ENCODE assay signal across 18 cellular contexts in the genomic region with DNA sequence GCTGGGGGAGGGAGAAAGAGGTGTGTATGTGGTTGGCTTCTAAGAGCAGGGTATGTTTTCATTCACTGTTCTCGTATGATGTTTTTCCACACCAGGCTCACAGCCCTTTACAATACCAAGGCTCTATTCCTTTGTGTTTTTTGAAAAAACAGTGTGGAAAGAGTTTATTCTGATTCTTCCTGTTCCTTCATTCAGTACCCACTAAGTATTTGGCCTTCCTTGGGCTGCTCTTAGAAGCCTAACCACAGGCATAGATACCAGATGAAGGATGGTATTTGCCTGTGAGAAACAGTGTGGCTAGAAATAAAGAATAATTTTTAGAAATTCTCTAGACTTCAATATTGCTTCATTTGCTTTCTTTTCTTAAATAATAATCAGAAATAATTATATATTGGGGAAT.
"Had no signal": no experiment of that assay in that cellular context is flagged by ENCODE, and none has a peak within 500 bp of the region (broad histone marks: within the 10 kb centered on the region; RNA-seq: fewer than 3 reads in every experiment).

No MANE protein-coding gene starts in this region.

- H3K9me3 ChIP-seq: colonic mucosa, right atrium auricular region, sigmoid colon, suprapubic skin, thyroid gland had no signal

- H3K4me3 Mint-ChIP-seq: endodermal cell; naive thymus-derived CD4-positive, alpha-beta T cell; nephron progenitor cell; stimulated activated naive B cell treated with anti-CD40 and anti-IgM and Interleukin-4, amounts not matched to agents 10 μg/mL and 1 μg/mL and 100 μg/mL, for 72 hours; type B pancreatic cell had no signal

- DNase-seq: colonic mucosa; effector CD4-positive, alpha-beta T cell; endodermal cell; foreskin melanocyte; islet precursor cell; mammary epithelial cell; naive thymus-derived CD4-positive, alpha-beta T cell; nephron progenitor cell; sigmoid colon; stimulated activated CD4-positive, alpha-beta T cell treated with anti-CD3 and anti-CD28 coated beads, Interleukin-2, amount 100 ng/mL, for 24 hours; stimulated activated CD4-positive, alpha-beta T cell treated with anti-CD3 and anti-CD28 coated beads, Interleukin-4, amount 100 ng/mL, for 4 hours; stimulated activated naive B cell treated with anti-CD40 and anti-IgM and Interleukin-4, amounts not matched to agents 10 μg/mL and 1 μg/mL and 100 μg/mL, for 72 hours; thyroid gland had no signal

- H3K27me3 Mint-ChIP-seq: naive thymus-derived CD4-positive, alpha-beta T cell; type B pancreatic cell had no signal

- ATAC-seq: left lobe of liver; naive thymus-derived CD4-positive, alpha-beta T cell; stimulated activated naive B cell treated with anti-CD40 and anti-IgM and Interleukin-4, amounts not matched to agents 10 μg/mL and 1 μg/mL and 100 μg/mL, for 72 hours had no signal

- H3K27me3 ChIP-seq: colonic mucosa, right atrium auricular region, sigmoid colon, suprapubic skin, thyroid gland had no signal

- H3K4me1 Mint-ChIP-seq: endodermal cell, nephron progenitor cell had no signal

- H3K27ac Mint-ChIP-seq: endodermal cell; naive thymus-derived CD4-positive, alpha-beta T cell; nephron progenitor cell; stimulated activated naive B cell treated with anti-CD40 and anti-IgM and Interleukin-4, amounts not matched to agents 10 μg/mL and 1 μg/mL and 100 μg/mL, for 72 hours; type B pancreatic cell had no signal

- H3K36me3 Mint-ChIP-seq: stimulated activated naive B cell treated with anti-CD40 and anti-IgM and Interleukin-4, amounts not matched to agents 10 μg/mL and 1 μg/mL and 100 μg/mL, for 72 hours; type B pancreatic cell had no signal

- H3K9me3 Mint-ChIP-seq: naive thymus-derived CD4-positive, alpha-beta T cell had no signal

- H3K36me3 ChIP-seq: colonic mucosa, right atrium auricular region, sigmoid colon, suprapubic skin, thyroid gland had no signal

- H3K4me1 ChIP-seq: colonic mucosa, right atrium auricular region, sigmoid colon had no signal

- H3K4me3 ChIP-seq: colonic mucosa, right atrium auricular region, sigmoid colon, skin epidermis, suprapubic skin, thyroid gland had no signal

- H3K27ac ChIP-seq: colonic mucosa, right atrium auricular region, sigmoid colon, skin epidermis, suprapubic skin, thyroid gland had no signal
